ENCODE assay signal across 8 cellular contexts in the genomic region with DNA sequence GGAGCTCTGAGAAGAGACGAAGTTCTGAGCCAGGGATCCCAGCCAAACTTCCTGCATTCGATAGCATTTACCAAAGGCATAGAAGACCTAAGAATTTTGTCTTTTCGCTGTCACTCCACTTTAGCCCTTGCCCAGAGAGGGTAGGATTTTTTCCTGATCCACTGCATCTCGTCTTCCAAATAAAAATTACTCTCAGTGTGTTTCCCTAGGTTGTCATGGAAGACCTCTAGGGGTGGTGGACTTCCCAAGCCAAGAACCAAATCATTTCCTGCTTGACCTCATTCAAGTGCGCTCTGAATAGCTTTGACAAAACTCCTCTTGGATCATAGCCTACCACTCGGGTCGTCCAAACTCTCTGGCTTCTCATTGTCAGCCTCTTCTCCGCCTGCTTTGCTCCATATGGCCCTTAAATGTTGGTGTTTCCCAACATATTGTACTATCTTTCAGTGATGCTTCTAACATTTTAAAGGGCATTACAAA. TPM values are rescaled to one million over a fixed set of nuclear protein-coding genes. Genes with fewer than 3 reads are reported as not detected.
A peak's percentile ranks its signal among the peaks of the same experiment; 100 is the strongest.
DNase-seq lines count a peak whose midpoint lies in the region; ATAC-seq and TF ChIP-seq lines count a peak whose summit lies in the region.

No MANE protein-coding gene starts in this region.

- H3K36me3 ChIP-seq in CD8-positive, alpha-beta T cell (ENCODE audit: insufficient read depth, low read length), result peaks cover 7% of the 10 kb centered on the region
- H3K36me3 ChIP-seq in MM.1S (replicated peaks; ENCODE audit: insufficient read depth, low read length), result peaks cover 3% of the 10 kb centered on the region; the same call in 1 of the 2 replicates

- H4K20me1 ChIP-seq in MM.1S (ENCODE audit: insufficient read depth, low read length), result no peaks in the 10 kb centered on the region

- no peak for DNase-seq in CD8-positive, alpha-beta T cell
- no peak for DNase-seq in MM.1S
- DNase-seq in dorsolateral prefrontal cortex, result peak in 1 of 10 donors; percentile 11
- no peak for DNase-seq in naive B cell

- H3K9me3 Mint-ChIP-seq in CD8-positive, alpha-beta T cell, result no peaks in the 10 kb centered on the region
- H3K9me3 Mint-ChIP-seq in naive B cell, result peaks cover 0 to 5% (median 0%) of the 10 kb centered on the region in 7 donors

- H3K9ac ChIP-seq in MM.1S (ENCODE audit: low read length), result no peak overlapping the region

- peak; percentile 59 for TF ChIP-seq CTCF in CD8-positive, alpha-beta T cell (IDR thresholded peaks at IDR 0.05)
- TF ChIP-seq CTCF in MM.1S (IDR thresholded peaks at IDR 0.05; ENCODE audit: low read length) (0 out of 2 replicates have a peak, but pooled peaks have one; percentile 2), dorsolateral prefrontal cortex (IDR thresholded peaks at IDR 0.05 in 54 of 56, conservative IDR thresholded peaks at IDR 0.05 in 2 of 56; ENCODE audit: low read depth in 1 of 56, partially characterized antibody in 56 of 56) (peak in 19 of 56 donors; percentile 2 to 43 (median 13))

- intact Hi-C loops in CD8-positive, alpha-beta T cell (cut with DNase I, micrococcal nuclease), result loop anchor here (1.0 to 10.0 kb wide), 10 partner anchors 16 to 1445 kb away; a partner anchor contains a TSS
- intact Hi-C loops in dorsolateral prefrontal cortex (cut with DNase I), result loop anchor here (2.0 to 10.0 kb wide), 3 partner anchors 17 to 315 kb away; a partner anchor contains a TSS

- POLR2A ChIA-PET in CD8-positive, alpha-beta T cell (lab: Charles Lee), result interaction anchor here (1.0 to 2.9 kb wide), 7 partner anchors 8 to 315 kb away, joined by 3 to 35 read pairs (median 6); a partner anchor contains a TSS

- peaks cover 34% of the 10 kb centered on the region for H3K4me1 Mint-ChIP-seq in CD8-positive, alpha-beta T cell (ENCODE audit: low read depth)
- H3K4me1 Mint-ChIP-seq in naive B cell, result peaks cover 26 to 37% (median 29%) of the 10 kb centered on the region in 3 donors

- H2AFZ ChIP-seq in MM.1S (ENCODE audit: low read length), result peak overlapping the region; percentile 92

- H3K4me1 ChIP-seq in CD8-positive, alpha-beta T cell (ENCODE audit: insufficient read depth, low read length), result peaks cover 21% of the 10 kb centered on the region
- H3K4me1 ChIP-seq in MM.1S (ENCODE audit: low read length), result peaks cover 7% of the 10 kb centered on the region

- H3F3A ChIP-seq in MM.1S (ENCODE audit: insufficient read depth, low read length), result no peaks in the 10 kb centered on the region

- no peaks in the 10 kb centered on the region for H3K9me3 ChIP-seq in CD8-positive, alpha-beta T cell (ENCODE audit: low read length)
- no peaks in the 10 kb centered on the region for H3K9me3 ChIP-seq in MM.1S (replicated peaks; ENCODE audit: insufficient read depth, low read length)

- no peak for ATAC-seq in CD8-positive, alpha-beta T cell
- ATAC-seq in naive B cell (ENCODE audit: low read depth in 2 of 2), result no peak
- ATAC-seq in HG02610 (IDR thresholded peaks at IDR 0.05; ENCODE audit: unreplicated experiment), result no peak
- no peak for ATAC-seq in HG02642 (IDR thresholded peaks at IDR 0.05; ENCODE audit: poor library complexity, unreplicated experiment)
- no peak for ATAC-seq in HG03175 (IDR thresholded peaks at IDR 0.05; ENCODE audit: unreplicated experiment)
- ATAC-seq in GM19463 (IDR thresholded peaks at IDR 0.05; ENCODE audit: unreplicated experiment), result no peak

- no peaks in the 10 kb centered on the region for H3K27me3 Mint-ChIP-seq in CD8-positive, alpha-beta T cell (ENCODE audit: low read depth)
- no peaks in the 10 kb centered on the region for H3K27me3 Mint-ChIP-seq in naive B cell

- H3K4me2 ChIP-seq in MM.1S (ENCODE audit: low read depth, low read length), result peak overlapping the region; percentile 90

- CTCF ChIA-PET in CD8-positive, alpha-beta T cell (lab: Charles Lee), result interaction anchor here (0.7 to 12.7 kb wide), 23 partner anchors 8 to 329 kb away, joined by 3 to 181 read pairs (median 7); a partner anchor contains a TSS

- H3K9me2 ChIP-seq in MM.1S (replicated peaks; ENCODE audit: insufficient read depth, low read length), result no peaks in the 10 kb centered on the region

- H3K36me3 Mint-ChIP-seq in CD8-positive, alpha-beta T cell, result peaks cover 45% of the 10 kb centered on the region
- peaks cover 19% of the 10 kb centered on the region in 2 donors for H3K36me3 Mint-ChIP-seq in naive B cell

- H3K4me3 Mint-ChIP-seq in CD8-positive, alpha-beta T cell, result peak overlapping the region; percentile 97
- H3K4me3 Mint-ChIP-seq in naive B cell, result peak overlapping the region; percentile 96 to 99 (median 98)

- H3K79me2 ChIP-seq in MM.1S (ENCODE audit: low read length), result peaks cover 33% of the 10 kb centered on the region

- no peaks in the 10 kb centered on the region for H3K27me3 ChIP-seq in CD8-positive, alpha-beta T cell (ENCODE audit: insufficient read depth, low read length)
- H3K27me3 ChIP-seq in MM.1S (replicated peaks; ENCODE audit: insufficient read depth, low read length) (no peaks in the 10 kb centered on the region), dorsolateral prefrontal cortex (no peaks in the 10 kb centered on the region)

- peak overlapping the region; percentile 95 for H3K27ac Mint-ChIP-seq in CD8-positive, alpha-beta T cell
- peak overlapping the region in 4 of 6 donors; percentile 78 to 95 (median 90) for H3K27ac Mint-ChIP-seq in naive B cell

- no peak overlapping the region for H3K27ac ChIP-seq in CD8-positive, alpha-beta T cell (ENCODE audit: low read depth, low read length)
- no peak overlapping the region for H3K27ac ChIP-seq in MM.1S (ENCODE audit: low read length)
- peak overlapping the region in 52 of 59 donors; percentile 11 to 92 (median 72) for H3K27ac ChIP-seq in dorsolateral prefrontal cortex

- H3K4me3 ChIP-seq in CD8-positive, alpha-beta T cell (ENCODE audit: low read depth, low read length), result peak overlapping the region; percentile 93
- H3K4me3 ChIP-seq in MM.1S (ENCODE audit: low read length), result peak overlapping the region; percentile 95
- peak overlapping the region; percentile 68 to 99 (median 95) for H3K4me3 ChIP-seq in dorsolateral prefrontal cortex

RNA-seq across cellular contexts. Expression of a gene that starts 0.4 kb away (rescaled TPM):
- 10 to 100 TPM; 70.7 to 74.4 TPM for total RNA-seq in CD8-positive, alpha-beta T cell
- 10 to 100 TPM; 28.8 to 59.4 (median 45.6) TPM for total RNA-seq in dorsolateral prefrontal cortex
- polyA plus RNA-seq in naive B cell (ENCODE audit: low read depth in 6 of 6), result 10 to 100 TPM; 23.3 to 33.6 (median 27.0) TPM

RNA-seq across cellular contexts. Expression of a gene that starts 16.5 kb away (rescaled TPM):
- total RNA-seq in CD8-positive, alpha-beta T cell, result 10 to 100 TPM; 48.2 to 51.7 TPM
- total RNA-seq in dorsolateral prefrontal cortex, result 10 to 100 TPM in 103 of 120 experiments, 1 to 10 TPM in 17; 7.7 to 24.2 (median 12.6) TPM
- polyA plus RNA-seq in naive B cell (ENCODE audit: low read depth in 6 of 6), result 10 to 100 TPM; 48.6 to 83.4 (median 62.4) TPM

RNA-seq across cellular contexts. Expression of a gene that starts 59.1 kb away (rescaled TPM):
- 1 to 10 TPM; 6.2 to 6.4 TPM for total RNA-seq in CD8-positive, alpha-beta T cell
- 1 to 10 TPM; 3.4 to 9.4 (median 6.4) TPM for total RNA-seq in dorsolateral prefrontal cortex
- polyA plus RNA-seq in naive B cell (ENCODE audit: low read depth in 6 of 6), result under 1 TPM in 5 of 6 donors, not detected in 1; 0.18 to 0.70 (median 0.36) TPM

Comparison
In these comparisons a context has a peak if more than half of its experiments do, and no peak if none do; other contexts are left out.
1. H3K27ac ChIP-seq: peak in dorsolateral prefrontal cortex (52 of 59); none in CD8-positive, alpha-beta T cell (single experiment) and MM.1S (single experiment).
2. Peak in every context shown above with its lines, with median percentiles within 50 percentile points of each other: H3K4me3 ChIP-seq.